Comparison of ENCODE assay signal across 24 cellular contexts in the genomic region with DNA sequence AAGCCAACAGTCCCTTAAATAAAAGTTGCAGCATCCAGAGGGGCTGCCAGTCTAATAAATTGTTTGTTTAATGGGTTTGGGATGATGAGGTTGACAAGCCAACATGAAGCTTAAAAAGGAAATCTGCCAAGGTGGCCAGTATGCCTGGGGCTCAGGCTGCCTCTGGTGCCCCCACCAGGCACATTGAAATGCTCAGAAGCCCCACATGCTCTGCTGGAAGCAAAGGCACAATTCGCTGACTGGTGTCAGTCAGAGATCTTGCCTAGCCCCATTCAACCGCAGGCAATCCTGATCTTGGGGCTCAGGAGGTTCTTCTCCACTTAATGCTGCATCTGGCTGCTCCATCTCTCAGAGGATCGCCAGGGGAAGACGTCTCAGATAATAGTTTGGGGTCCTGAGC. TPM values are rescaled to one million over a fixed set of nuclear protein-coding genes. Genes with fewer than 3 reads are reported as not detected.
DNase-seq lines count a peak whose midpoint lies in the region; ATAC-seq and TF ChIP-seq lines count a peak whose summit lies in the region.
"Had no signal": no experiment of that assay in that cellular context is flagged by ENCODE, and none has a peak within 500 bp of the region (broad histone marks: within the 10 kb centered on the region; RNA-seq: fewer than 3 reads in every experiment).

No MANE protein-coding gene starts in this region.

- H3K36me3 ChIP-seq in Karpas-422 (ENCODE audit: insufficient read depth, low read length) (no peaks in the 10 kb centered on the region), mesendoderm (ENCODE audit: control insufficient read depth, insufficient read depth, low read length) (no peaks in the 10 kb centered on the region), heart left ventricle (no peaks in the 10 kb centered on the region)
- H3K36me3 ChIP-seq: HAP-1, SJSA1 had no signal

- no peaks in the 10 kb centered on the region for H3K79me1 ChIP-seq in mesendoderm (ENCODE audit: low read length)

- no peak overlapping the region for H2BK15ac ChIP-seq in mesendoderm (replicated peaks; ENCODE audit: low read depth)

- no peak overlapping the region for H2AK5ac ChIP-seq in mesendoderm (ENCODE audit: low read length)

- no peak overlapping the region for H4K8ac ChIP-seq in mesendoderm (ENCODE audit: low read depth, low read length)

- no peak overlapping the region for H2BK5ac ChIP-seq in mesendoderm (ENCODE audit: low read length)

- no peak overlapping the region for H3K56ac ChIP-seq in mesendoderm (ENCODE audit: low read length)

- TF ChIP-seq CTCF in WTC11 (IDR thresholded peaks at IDR 0.05) = no peak
- TF ChIP-seq CTCF in heart left ventricle (IDR thresholded peaks at IDR 0.05) = no peak

- no peak overlapping the region for H3K27ac ChIP-seq in Karpas-422 (ENCODE audit: low read length)
- no peak overlapping the region for H3K27ac ChIP-seq in mesendoderm (ENCODE audit: low read depth, low read length)
- H3K27ac ChIP-seq in heart left ventricle = no peak overlapping the region
- H3K27ac ChIP-seq: 22Rv1, C4-2B, SJSA1 had no signal

- no peaks in the 10 kb centered on the region for H4K20me1 ChIP-seq in Karpas-422 (ENCODE audit: insufficient read depth, low read depth, low read length)

- no peak overlapping the region for H2AFZ ChIP-seq in Karpas-422 (ENCODE audit: low read length)

- POLR2A ChIA-PET in WTC11 (lab: Charles Lee) = no interaction called here

- H3K4me1 ChIP-seq in Karpas-422 (ENCODE audit: low read length) (no peaks in the 10 kb centered on the region), mesendoderm (ENCODE audit: control insufficient read depth, low read depth, low read length) (no peaks in the 10 kb centered on the region), heart left ventricle (no peaks in the 10 kb centered on the region)
- H3K4me1 ChIP-seq: HAP-1, SJSA1 had no signal

- H3K27me3 ChIP-seq in Karpas-422 (ENCODE audit: low read length) (no peaks in the 10 kb centered on the region), mesendoderm (ENCODE audit: insufficient read depth, low read length, poor library complexity) (no peaks in the 10 kb centered on the region), heart left ventricle (peaks cover 0 to 23% (median 5%) of the 10 kb centered on the region in 9 donors)

- H3K4me3 ChIP-seq in Karpas-422 (ENCODE audit: low read length) (no peak overlapping the region), mesendoderm (ENCODE audit: low read length) (no peak overlapping the region), heart left ventricle (no peak overlapping the region)
- H3K4me3 ChIP-seq: HAP-1, SJSA1 had no signal

- H3K36me3 Mint-ChIP-seq in WTC11 = no peaks in the 10 kb centered on the region
- H3K36me3 Mint-ChIP-seq: CD8-positive, alpha-beta memory T cell had no signal

- H2BK120ac ChIP-seq in mesendoderm (ENCODE audit: low read depth, low read length) = no peak overlapping the region

- WGBS in mesendoderm (ENCODE audit: extremely low coverage, insufficient coverage, low lambda C conversion rate) = no CpG with 5 or more reads among the region's 4 CpGs
- WGBS in heart left ventricle, 4 donors = 43 to 64% (median 56%) methylated on average over 3 to 4 of the region's 4 CpGs

- no peak overlapping the region for H3K23ac ChIP-seq in mesendoderm (ENCODE audit: low read length)

- no peak overlapping the region for H3K18ac ChIP-seq in mesendoderm (ENCODE audit: low read length)

- no peaks in the 10 kb centered on the region; the same call in 1 of the 2 replicates for H3K27me3 Mint-ChIP-seq in WTC11 (ENCODE audit: low read depth)

- H3K4ac ChIP-seq in mesendoderm (ENCODE audit: low read depth, low read length) = no peak overlapping the region

- CTCF ChIA-PET in WTC11 (lab: Charles Lee) = interaction anchor here (0.6 to 1.7 kb wide), 3 partner anchors 9 to 58 kb away, joined by 3 to 5 read pairs (median 4); no protein-coding TSS in a partner anchor

- no peak overlapping the region for H4K5ac ChIP-seq in mesendoderm (ENCODE audit: low read length)

- H3K4me2 ChIP-seq in Karpas-422 (ENCODE audit: low read depth, low read length, poor library complexity, severe bottlenecking) (no peak overlapping the region), mesendoderm (ENCODE audit: low read length) (no peak overlapping the region)

- intact Hi-C loops in heart left ventricle (cut with DNase I) = no loop called here

- ATAC-seq in WTC11 = peak; percentile 78
- ATAC-seq in heart left ventricle = no peak
- no peak for ATAC-seq in HG03432 (IDR thresholded peaks at IDR 0.05; ENCODE audit: unreplicated experiment)

- no peak overlapping the region for H3K4me3 Mint-ChIP-seq in WTC11
- H3K4me3 Mint-ChIP-seq: B cell; CD8-positive, alpha-beta memory T cell had no signal

- H3K9ac ChIP-seq in Karpas-422 (ENCODE audit: low read length) = no peak overlapping the region
- no peak overlapping the region for H3K9ac ChIP-seq in mesendoderm (ENCODE audit: low read length)

- no peaks in the 10 kb centered on the region for H3K79me2 ChIP-seq in Karpas-422 (ENCODE audit: low read length)
- H3K79me2 ChIP-seq in mesendoderm (ENCODE audit: control insufficient read depth, insufficient read depth, low read length) = no peaks in the 10 kb centered on the region

- H3K4me1 Mint-ChIP-seq in WTC11 = peaks cover 9% of the 10 kb centered on the region
- H3K4me1 Mint-ChIP-seq: B cell; CD8-positive, alpha-beta memory T cell had no signal

- no peak overlapping the region for H3K27ac Mint-ChIP-seq in WTC11
- H3K27ac Mint-ChIP-seq: B cell; CD8-positive, alpha-beta memory T cell had no signal

- TF ChIP-seq POLR2A in heart left ventricle (IDR thresholded peaks at IDR 0.05) = no peak

- no peaks in the 10 kb centered on the region for H3K9me3 Mint-ChIP-seq in WTC11
- H3K9me3 Mint-ChIP-seq: CD8-positive, alpha-beta memory T cell had no signal

- H3K9me3 ChIP-seq in Karpas-422 (ENCODE audit: low read length) (no peaks in the 10 kb centered on the region), heart left ventricle (no peaks in the 10 kb centered on the region)
- H3K9me3 ChIP-seq: HAP-1 had no signal

- no peaks in the 10 kb centered on the region for H3K9me2 ChIP-seq in Karpas-422 (replicated peaks; ENCODE audit: insufficient read depth, low read length)

- peak; percentile 50 for DNase-seq in DMS 273 (lab: John Stamatoyannopoulos, UW; ENCODE audit: unreplicated experiment)
- no peak for DNase-seq in DMS 273 treated with DMSO at 0.1 percent for 48 hours (lab: John Stamatoyannopoulos, UW)
- DNase-seq in Karpas-422 = peak; percentile 43
- no peak for DNase-seq in WTC11 (ENCODE audit: low spot score)
- DNase-seq in mesendoderm = peak; percentile 15
- no peak for DNase-seq in heart left ventricle
- no peak for DNase-seq in HPDE6-E6E7 (ENCODE audit: extremely low spot score)
- DNase-seq: Calu3; CD8-positive, alpha-beta memory T cell; KBM-7; MM.1S; NCI-H1092; NCI-H1436; NCI-H187; NCI-H2081 treated with DMSO at 0.1 percent for 48 hours; NCI-H524; NCI-H748 treated with DMSO at 0.1 percent for 48 hours; Right ventricle myocardium superior had no signal

TF ChIP-seq in WTC11, 78 proteins besides CTCF, POLR2A, EP300 and RAD21 (continues in another document):
- TF ChIP-seq, protein P1, sequence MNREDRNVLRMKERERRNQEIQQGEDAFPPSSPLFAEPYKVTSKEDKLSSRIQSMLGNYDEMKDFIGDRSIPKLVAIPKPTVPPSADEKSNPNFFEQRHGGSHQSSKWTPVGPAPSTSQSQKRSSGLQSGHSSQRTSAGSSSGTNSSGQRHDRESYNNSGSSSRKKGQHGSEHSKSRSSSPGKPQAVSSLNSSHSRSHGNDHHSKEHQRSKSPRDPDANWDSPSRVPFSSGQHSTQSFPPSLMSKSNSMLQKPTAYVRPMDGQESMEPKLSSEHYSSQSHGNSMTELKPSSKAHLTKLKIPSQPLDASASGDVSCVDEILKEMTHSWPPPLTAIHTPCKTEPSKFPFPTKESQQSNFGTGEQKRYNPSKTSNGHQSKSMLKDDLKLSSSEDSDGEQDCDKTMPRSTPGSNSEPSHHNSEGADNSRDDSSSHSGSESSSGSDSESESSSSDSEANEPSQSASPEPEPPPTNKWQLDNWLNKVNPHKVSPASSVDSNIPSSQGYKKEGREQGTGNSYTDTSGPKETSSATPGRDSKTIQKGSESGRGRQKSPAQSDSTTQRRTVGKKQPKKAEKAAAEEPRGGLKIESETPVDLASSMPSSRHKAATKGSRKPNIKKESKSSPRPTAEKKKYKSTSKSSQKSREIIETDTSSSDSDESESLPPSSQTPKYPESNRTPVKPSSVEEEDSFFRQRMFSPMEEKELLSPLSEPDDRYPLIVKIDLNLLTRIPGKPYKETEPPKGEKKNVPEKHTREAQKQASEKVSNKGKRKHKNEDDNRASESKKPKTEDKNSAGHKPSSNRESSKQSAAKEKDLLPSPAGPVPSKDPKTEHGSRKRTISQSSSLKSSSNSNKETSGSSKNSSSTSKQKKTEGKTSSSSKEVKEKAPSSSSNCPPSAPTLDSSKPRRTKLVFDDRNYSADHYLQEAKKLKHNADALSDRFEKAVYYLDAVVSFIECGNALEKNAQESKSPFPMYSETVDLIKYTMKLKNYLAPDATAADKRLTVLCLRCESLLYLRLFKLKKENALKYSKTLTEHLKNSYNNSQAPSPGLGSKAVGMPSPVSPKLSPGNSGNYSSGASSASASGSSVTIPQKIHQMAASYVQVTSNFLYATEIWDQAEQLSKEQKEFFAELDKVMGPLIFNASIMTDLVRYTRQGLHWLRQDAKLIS (CRISPR knock-in tag; IDR thresholded peaks at IDR 0.05; ENCODE audit: borderline replicate concordance) = no peak
- TF ChIP-seq ATF1 (CRISPR knock-in tag; IDR thresholded peaks at IDR 0.05) (no peak), GTF2I (CRISPR knock-in tag; conservative IDR thresholded peaks at IDR 0.05) (no peak)
- TF ChIP-seq, protein P2, sequence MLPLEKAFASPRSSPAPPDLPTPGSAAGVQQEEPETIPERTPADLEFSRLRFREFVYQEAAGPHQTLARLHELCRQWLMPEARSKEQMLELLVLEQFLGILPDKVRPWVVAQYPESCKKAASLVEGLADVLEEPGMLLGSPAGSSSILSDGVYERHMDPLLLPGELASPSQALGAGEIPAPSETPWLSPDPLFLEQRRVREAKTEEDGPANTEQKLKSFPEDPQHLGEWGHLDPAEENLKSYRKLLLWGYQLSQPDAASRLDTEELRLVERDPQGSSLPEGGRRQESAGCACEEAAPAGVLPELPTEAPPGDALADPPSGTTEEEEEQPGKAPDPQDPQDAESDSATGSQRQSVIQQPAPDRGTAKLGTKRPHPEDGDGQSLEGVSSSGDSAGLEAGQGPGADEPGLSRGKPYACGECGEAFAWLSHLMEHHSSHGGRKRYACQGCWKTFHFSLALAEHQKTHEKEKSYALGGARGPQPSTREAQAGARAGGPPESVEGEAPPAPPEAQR (CRISPR knock-in tag; IDR thresholded peaks at IDR 0.05) = no peak

RNA-seq across cellular contexts. Expression of a gene that starts 44.2 kb away (rescaled TPM):
- total RNA-seq in Karpas-422 (2014; rRNA removed; shearing (Covaris generic); ENCODE audit: low replicate concordance) = 72.9 and 144 TPM in 2 replicates
- total RNA-seq in WTC11 (2021) (98.2 to 117 TPM (median 107 TPM) in 3 replicates), heart left ventricle (10 to 100 TPM; 17.6 to 28.7 (median 21.6) TPM)
- 110 TPM for polyA plus RNA-seq in mesendoderm (2013, experiment 1 of 2)
- polyA plus RNA-seq in mesendoderm (2013, experiment 2 of 2) = 111 TPM
- 10 to 100 TPM; 13.8 to 23.4 TPM for polyA plus RNA-seq in heart left ventricle

Comparison
In these comparisons a context has a peak if more than half of its experiments do, and no peak if none do; other contexts are left out.
1. DNase-seq: peak in DMS 273 (single experiment), Karpas-422 (single experiment) and mesendoderm (single experiment); none in DMS 273 treated with DMSO at 0.1 percent for 48 hours (single experiment), WTC11 (single experiment), heart left ventricle (0 of 5) and HPDE6-E6E7 (single experiment).